In the genomic region with DNA sequence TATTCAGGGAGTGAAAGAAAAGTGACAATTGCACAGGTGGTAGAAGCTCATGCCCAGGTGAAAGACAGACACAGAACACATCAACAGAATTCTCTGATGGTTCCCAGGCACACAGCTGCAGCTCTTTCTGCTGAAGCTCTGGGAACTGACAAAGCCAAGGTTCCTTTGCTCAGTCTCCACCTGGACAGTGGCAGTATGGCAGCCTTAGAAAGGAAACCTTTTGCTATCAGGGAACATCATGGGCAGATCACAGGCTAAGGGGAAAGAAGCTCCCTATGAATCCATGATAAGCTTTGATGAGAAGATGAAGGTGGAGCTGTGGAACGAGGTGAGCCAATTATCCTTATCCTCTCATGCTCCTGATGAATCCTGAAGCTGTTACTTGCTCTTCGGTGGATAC, we compare ENCODE assay signal across 1 cellular context.
TF ChIP-seq lines count a peak whose summit lies in the region.

No MANE protein-coding gene starts in this region.

TF ChIP-seq in H1, 55 proteins besides CTCF, POLR2A, EP300 and RAD21:
- TF ChIP-seq RNF2 (IDR thresholded peaks at IDR 0.05; ENCODE audit: borderline replicate concordance, low read depth, low read length, missing control alignments, poor library complexity, severe bottlenecking) (no peak), SIRT6 (IDR thresholded peaks at IDR 0.05; ENCODE audit: low read length) (no peak), RXRA (IDR thresholded peaks at IDR 0.05; ENCODE audit: insufficient read depth, low read depth, low read length) (no peak), CEBPB (IDR thresholded peaks at IDR 0.05; ENCODE audit: low read depth, low read length) (no peak), HDAC2 (IDR thresholded peaks at IDR 0.05; ENCODE audit: borderline replicate concordance in 1 of 2, low read depth in 2 of 2, low read length in 2 of 2) (no peak), SIX5 (IDR thresholded peaks at IDR 0.05; ENCODE audit: low read depth, low read length) (no peak), SIN3A (conservative IDR thresholded peaks at IDR 0.05 in 1 of 2, IDR thresholded peaks at IDR 0.05 in 1 of 2; ENCODE audit: low read depth in 1 of 2, low read length in 2 of 2) (no peak), HDAC6 (IDR thresholded peaks at IDR 0.05; ENCODE audit: low read depth, low read length) (no peak), RBBP5 (IDR thresholded peaks at IDR 0.05; ENCODE audit: borderline replicate concordance, low read depth, low read length) (no peak), ASH2L (IDR thresholded peaks at IDR 0.05; ENCODE audit: low read length) (no peak), CHD1 (IDR thresholded peaks at IDR 0.05; ENCODE audit: low read depth, low read length) (no peak), MAFK (IDR thresholded peaks at IDR 0.05; ENCODE audit: low read depth, low read length) (no peak), TBP (IDR thresholded peaks at IDR 0.05; ENCODE audit: low read depth, low read length) (no peak), CBX5 (IDR thresholded peaks at IDR 0.05; ENCODE audit: low read depth, low read length) (no peak), CHD2 (IDR thresholded peaks at IDR 0.05; ENCODE audit: low read length) (no peak), TAF1 (IDR thresholded peaks at IDR 0.05; ENCODE audit: low read depth, low read length) (no peak), CBX8 (IDR thresholded peaks at IDR 0.05; ENCODE audit: borderline replicate concordance, low read depth, low read length) (no peak)
- TF ChIP-seq, protein P1, sequence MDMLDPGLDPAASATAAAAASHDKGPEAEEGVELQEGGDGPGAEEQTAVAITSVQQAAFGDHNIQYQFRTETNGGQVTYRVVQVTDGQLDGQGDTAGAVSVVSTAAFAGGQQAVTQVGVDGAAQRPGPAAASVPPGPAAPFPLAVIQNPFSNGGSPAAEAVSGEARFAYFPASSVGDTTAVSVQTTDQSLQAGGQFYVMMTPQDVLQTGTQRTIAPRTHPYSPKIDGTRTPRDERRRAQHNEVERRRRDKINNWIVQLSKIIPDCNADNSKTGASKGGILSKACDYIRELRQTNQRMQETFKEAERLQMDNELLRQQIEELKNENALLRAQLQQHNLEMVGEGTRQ (IDR thresholded peaks at IDR 0.05; ENCODE audit: low read length) = no peak
- TF ChIP-seq, protein P2, sequence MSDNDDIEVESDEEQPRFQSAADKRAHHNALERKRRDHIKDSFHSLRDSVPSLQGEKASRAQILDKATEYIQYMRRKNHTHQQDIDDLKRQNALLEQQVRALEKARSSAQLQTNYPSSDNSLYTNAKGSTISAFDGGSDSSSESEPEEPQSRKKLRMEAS (IDR thresholded peaks at IDR 0.05) = no peak
TF ChIP-seq in H1: peak in this region for 0.
